Comparison of ENCODE assay signal across 21 cellular contexts in the genomic region with DNA sequence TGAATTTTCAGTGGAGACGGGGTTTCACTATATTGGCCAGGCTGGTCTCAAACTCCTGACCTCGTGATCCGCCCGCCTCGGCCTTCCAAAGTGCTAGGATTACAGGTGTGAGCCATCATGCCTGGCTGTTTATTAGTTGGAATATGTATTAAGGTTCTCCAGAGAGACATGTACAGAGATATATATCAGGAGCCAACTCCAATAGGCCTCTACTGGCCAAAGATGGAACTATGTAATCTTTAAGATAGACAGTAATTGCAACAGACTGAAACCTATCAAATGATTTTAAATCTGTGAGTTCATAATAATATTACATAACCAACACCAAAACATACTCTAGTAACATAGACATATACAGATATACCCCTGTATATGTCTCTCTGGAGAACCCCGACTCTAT. TPM values are rescaled to one million over a fixed set of nuclear protein-coding genes. Genes with fewer than 3 reads are reported as not detected.
DNase-seq lines count a peak whose midpoint lies in the region; ATAC-seq and TF ChIP-seq lines count a peak whose summit lies in the region.
"Had no signal": no experiment of that assay in that cellular context is flagged by ENCODE, and none has a peak within 500 bp of the region (broad histone marks: within the 10 kb centered on the region; RNA-seq: fewer than 3 reads in every experiment).

No MANE protein-coding gene starts in this region.

- no peak overlapping the region for H3K9ac ChIP-seq in SK-N-SH

- H3K4me2 ChIP-seq in SK-N-SH, result no peak overlapping the region
- H3K4me2 ChIP-seq: A549 had no signal

- no peaks in the 10 kb centered on the region for H4K20me1 ChIP-seq in SK-N-SH (ENCODE audit: insufficient read depth)

- no peaks in the 10 kb centered on the region for H3K9me3 ChIP-seq in SK-N-SH
- H3K9me3 ChIP-seq: A549 had no signal

- no peaks in the 10 kb centered on the region for H3K36me3 Mint-ChIP-seq in activated CD8-positive, alpha-beta T cell treated with anti-CD3 and anti-CD28 coated beads for 36 hours (ENCODE audit: low read depth)
- H3K36me3 Mint-ChIP-seq: IgD-negative memory B cell had no signal

- H3K4me3 ChIP-seq in SK-N-SH (ENCODE audit: low read depth in 2 of 2, low read length in 1 of 2), result no peak overlapping the region
- H3K4me3 ChIP-seq: A549 had no signal

- H3K4me1 ChIP-seq in SK-N-SH (ENCODE audit: control insufficient read depth in 1 of 2, insufficient read depth in 2 of 2, low read depth in 1 of 2, low read length in 1 of 2) (no peaks in the 10 kb centered on the region), foreskin keratinocyte (no peaks in the 10 kb centered on the region)
- H3K4me1 ChIP-seq: A549 had no signal

- H2AFZ ChIP-seq in SK-N-SH (ENCODE audit: low read depth), result no peak overlapping the region

- DNase-seq in SK-N-SH (no peak), foreskin keratinocyte (no peak), OCI-M1 (lab: John Stamatoyannopoulos, UW) (no peak), MV-4-11 (lab: John Stamatoyannopoulos, UW) (no peak), GDM1 (lab: John Stamatoyannopoulos, UW) (no peak)
- no peak for DNase-seq in activated CD8-positive, alpha-beta T cell treated with anti-CD3 and anti-CD28 coated beads for 36 hours
- DNase-seq: AML-193; CD4-positive, alpha-beta T cell; DND-41; GF-D8; H7; NCI-H1048; NCI-H146; NCI-H2081 treated with DMSO at 0.1 percent for 48 hours; NCI-H2227 treated with DMSO at 0.1 percent for 48 hours; NCI-H524 treated with DMSO at 0.1 percent for 48 hours had no signal

- H3K36me3 ChIP-seq in SK-N-SH (replicated peaks in 1 of 2; ENCODE audit: control insufficient read depth in 1 of 2, insufficient read depth in 2 of 2, low read length in 1 of 2), result no peaks in the 10 kb centered on the region

- H3K27ac ChIP-seq in 22Rv1, result no peak overlapping the region
- H3K27ac ChIP-seq in SK-N-SH (ENCODE audit: low read depth in 2 of 2, low read length in 1 of 2), result no peak overlapping the region
- H3K27ac ChIP-seq in foreskin keratinocyte, result no peak overlapping the region
- H3K27ac ChIP-seq: A549 had no signal

- no peaks in the 10 kb centered on the region for H3K4me1 Mint-ChIP-seq in activated CD8-positive, alpha-beta T cell treated with anti-CD3 and anti-CD28 coated beads for 36 hours (ENCODE audit: low read depth)
- H3K4me1 Mint-ChIP-seq: IgD-negative memory B cell had no signal

- no peaks in the 10 kb centered on the region for H3K27me3 ChIP-seq in SK-N-SH (ENCODE audit: insufficient read depth)
- H3K27me3 ChIP-seq in foreskin keratinocyte, result peaks cover 12% of the 10 kb centered on the region

- peaks cover 1% of the 10 kb centered on the region for H3K27me3 Mint-ChIP-seq in activated CD8-positive, alpha-beta T cell treated with anti-CD3 and anti-CD28 coated beads for 36 hours

- CTCF ChIA-PET in SK-N-SH (lab: Yijun Ruan, JAX), result no interaction called here
- CTCF ChIA-PET in activated CD8-positive, alpha-beta T cell treated with anti-CD3 and anti-CD28 coated beads for 36 hours (lab: Charles Lee), result no interaction called here

- no peak overlapping the region for H3K27ac Mint-ChIP-seq in activated CD8-positive, alpha-beta T cell treated with anti-CD3 and anti-CD28 coated beads for 36 hours
- H3K27ac Mint-ChIP-seq: CD4-positive, alpha-beta T cell; IgD-negative memory B cell had no signal

- H3K9me2 ChIP-seq in SK-N-SH, result no peaks in the 10 kb centered on the region

- TF ChIP-seq EP300 in SK-N-SH (IDR thresholded peaks at IDR 0.05; ENCODE audit: borderline replicate concordance in 1 of 2, low read depth in 1 of 2, low read length in 1 of 2), result no peak

- H3K79me2 ChIP-seq in SK-N-SH (ENCODE audit: insufficient read depth), result no peaks in the 10 kb centered on the region

- POLR2A ChIA-PET in SK-N-SH (lab: Yijun Ruan, JAX), result no interaction called here
- POLR2A ChIA-PET in activated CD8-positive, alpha-beta T cell treated with anti-CD3 and anti-CD28 coated beads for 36 hours (lab: Charles Lee), result no interaction called here

- H3F3A ChIP-seq in SK-N-SH (replicated peaks; ENCODE audit: insufficient read depth), result no peaks in the 10 kb centered on the region

- H3K4me3 Mint-ChIP-seq in activated CD8-positive, alpha-beta T cell treated with anti-CD3 and anti-CD28 coated beads for 36 hours, result no peak overlapping the region
- H3K4me3 Mint-ChIP-seq: CD4-positive, alpha-beta T cell; IgD-negative memory B cell had no signal

- H3K9me3 Mint-ChIP-seq in activated CD8-positive, alpha-beta T cell treated with anti-CD3 and anti-CD28 coated beads for 36 hours, result no peaks in the 10 kb centered on the region
- H3K9me3 Mint-ChIP-seq: CD4-positive, alpha-beta T cell; IgD-negative memory B cell had no signal

- no peak for ATAC-seq in foreskin keratinocyte
- no peak for ATAC-seq in activated CD8-positive, alpha-beta T cell treated with anti-CD3 and anti-CD28 coated beads for 36 hours

- 94% methylated on average over 6 of the region's 6 CpGs for WGBS in SK-N-SH (ENCODE audit: low lambda C conversion rate)

- TF ChIP-seq RAD21 in SK-N-SH (IDR thresholded peaks at IDR 0.05; ENCODE audit: low read length), result no peak

- TF ChIP-seq CTCF in 22Rv1 (IDR thresholded peaks at IDR 0.05) (peak; percentile 33), GM12872 (IDR thresholded peaks at IDR 0.05; ENCODE audit: insufficient read depth, low read depth, low read length) (peak; percentile 14; the same call in 1 of the 3 replicates), SK-N-SH (IDR thresholded peaks at IDR 0.05) (peak; percentile 33; the same call in 1 of the 2 replicates), foreskin keratinocyte (conservative IDR thresholded peaks at IDR 0.05) (peak; percentile 27)
- TF ChIP-seq CTCF in activated CD8-positive, alpha-beta T cell treated with anti-CD3 and anti-CD28 coated beads for 36 hours (IDR thresholded peaks at IDR 0.05), result no peak

- intact Hi-C loops in activated CD8-positive, alpha-beta T cell treated with anti-CD3 and anti-CD28 coated beads for 36 hours (cut with micrococcal nuclease), result no loop called here

TF ChIP-seq in SK-N-SH, 30 proteins besides CTCF, POLR2A, EP300 and RAD21:
- TF ChIP-seq SIN3A (IDR thresholded peaks at IDR 0.05; ENCODE audit: borderline replicate concordance, low read depth, low read length), result no peak
- no peak for TF ChIP-seq YY1 (IDR thresholded peaks at IDR 0.05; ENCODE audit: low read depth)
- TF ChIP-seq NRF1 (IDR thresholded peaks at IDR 0.05; ENCODE audit: low read depth, low read length), result no peak
- no peak for TF ChIP-seq IRF3 (IDR thresholded peaks at IDR 0.05; ENCODE audit: low read depth, low read length)
- TF ChIP-seq ELF1 (IDR thresholded peaks at IDR 0.05), result no peak
- TF ChIP-seq, protein P1, sequence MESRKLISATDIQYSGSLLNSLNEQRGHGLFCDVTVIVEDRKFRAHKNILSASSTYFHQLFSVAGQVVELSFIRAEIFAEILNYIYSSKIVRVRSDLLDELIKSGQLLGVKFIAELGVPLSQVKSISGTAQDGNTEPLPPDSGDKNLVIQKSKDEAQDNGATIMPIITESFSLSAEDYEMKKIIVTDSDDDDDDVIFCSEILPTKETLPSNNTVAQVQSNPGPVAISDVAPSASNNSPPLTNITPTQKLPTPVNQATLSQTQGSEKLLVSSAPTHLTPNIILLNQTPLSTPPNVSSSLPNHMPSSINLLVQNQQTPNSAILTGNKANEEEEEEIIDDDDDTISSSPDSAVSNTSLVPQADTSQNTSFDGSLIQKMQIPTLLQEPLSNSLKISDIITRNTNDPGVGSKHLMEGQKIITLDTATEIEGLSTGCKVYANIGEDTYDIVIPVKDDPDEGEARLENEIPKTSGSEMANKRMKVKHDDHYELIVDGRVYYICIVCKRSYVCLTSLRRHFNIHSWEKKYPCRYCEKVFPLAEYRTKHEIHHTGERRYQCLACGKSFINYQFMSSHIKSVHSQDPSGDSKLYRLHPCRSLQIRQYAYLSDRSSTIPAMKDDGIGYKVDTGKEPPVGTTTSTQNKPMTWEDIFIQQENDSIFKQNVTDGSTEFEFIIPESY (IDR thresholded peaks at IDR 0.05; ENCODE audit: borderline replicate concordance, low read depth), result no peak
TF ChIP-seq in SK-N-SH: peak in this region for 0.

RNA-seq across cellular contexts. Expression of gene DMP1, which starts 5.8 kb away (rescaled TPM):
- polyA plus RNA-seq in SK-N-SH (2012; rRNA removed), result not detected in 2 replicates
- polyA plus RNA-seq in SK-N-SH (2012; cell fraction: cytosol; rRNA removed), result not detected in 2 replicates
- not detected in 2 replicates for polyA plus RNA-seq in SK-N-SH (2012; cell fraction: nucleus; rRNA removed)
- not detected in 2 replicates for total RNA-seq in foreskin keratinocyte
- polyA plus RNA-seq in foreskin keratinocyte, result not detected in 2 replicates
- not detected for total RNA-seq in activated CD8-positive, alpha-beta T cell treated with anti-CD3 and anti-CD28 coated beads for 36 hours
- total RNA-seq: CD4-positive, alpha-beta T cell; H7; HT1080 had no signal
- polyA plus RNA-seq: A549, IgD-negative memory B cell had no signal

RNA-seq across cellular contexts. Expression of gene DSPP, which starts 36.0 kb away (rescaled TPM):
- not detected in 2 replicates for polyA plus RNA-seq in SK-N-SH (2012; rRNA removed)
- not detected in 2 replicates for polyA plus RNA-seq in SK-N-SH (2012; cell fraction: cytosol; rRNA removed)
- not detected in 2 replicates for polyA plus RNA-seq in SK-N-SH (2012; cell fraction: nucleus; rRNA removed)
- total RNA-seq in foreskin keratinocyte, result not detected in 2 replicates
- polyA plus RNA-seq in foreskin keratinocyte, result not detected in 2 replicates
- not detected for total RNA-seq in activated CD8-positive, alpha-beta T cell treated with anti-CD3 and anti-CD28 coated beads for 36 hours
- total RNA-seq: CD4-positive, alpha-beta T cell; H7; HT1080 had no signal
- polyA plus RNA-seq: A549, IgD-negative memory B cell had no signal
